ENCODE assay signal across 1 cellular context in genomic region chr22:16925407-16925966, GRCh38.
TF ChIP-seq lines count a peak whose summit lies in the region.

No MANE protein-coding gene starts in this region.

TF ChIP-seq in HepG2, 621 proteins besides CTCF, POLR2A, EP300 and RAD21 (continued from another document):
- no peak for TF ChIP-seq ZXDC (CRISPR knock-in tag; IDR thresholded peaks at IDR 0.05)
- TF ChIP-seq CREB1 (IDR thresholded peaks at IDR 0.05), result peak; percentile 44
- no peak for TF ChIP-seq CREB1 (CRISPR knock-in tag; IDR thresholded peaks at IDR 0.05)
